ENCODE assay signal across 8 cellular contexts in the genomic region with DNA sequence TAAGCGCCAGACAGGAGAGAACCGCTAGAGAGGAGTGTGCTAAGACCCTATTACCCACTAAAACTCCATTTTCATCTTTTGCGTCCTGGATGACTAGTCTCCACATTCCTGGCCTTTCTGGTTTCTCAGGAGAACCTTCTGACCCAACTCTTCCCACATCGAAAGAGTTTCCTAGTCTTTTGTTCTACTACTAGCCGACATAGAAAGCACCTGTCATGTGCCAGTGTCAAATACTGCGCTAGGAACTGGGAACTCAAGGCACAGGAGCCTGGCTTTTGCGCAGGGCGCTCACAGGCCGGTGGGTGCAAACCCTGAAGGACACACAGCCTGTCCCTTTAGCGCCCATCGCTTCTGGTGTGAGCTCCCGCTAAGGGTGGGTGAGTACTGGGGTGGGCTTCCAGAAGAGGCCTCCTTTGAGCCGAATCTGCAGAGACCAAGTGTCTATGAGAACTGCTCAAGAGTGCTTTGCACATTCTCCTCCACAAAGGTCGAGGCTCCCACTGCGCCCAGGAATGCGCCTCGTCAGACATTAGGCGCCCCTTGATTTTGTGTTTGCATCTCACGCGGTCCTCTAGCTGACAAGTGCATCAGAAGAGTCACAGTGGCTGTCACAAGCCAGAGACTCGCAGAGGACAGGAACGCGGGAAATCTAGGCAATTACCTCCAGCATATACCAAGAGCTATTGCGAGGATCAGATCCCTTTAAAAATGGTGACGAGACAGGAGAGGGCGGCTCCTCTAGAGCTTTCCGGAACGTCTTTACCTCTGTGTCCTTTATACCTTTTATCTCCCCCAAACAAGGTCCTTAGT. TPM values are rescaled to one million over a fixed set of nuclear protein-coding genes. Genes with fewer than 3 reads are reported as not detected.
DNase-seq lines count a peak whose midpoint lies in the region; ATAC-seq and TF ChIP-seq lines count a peak whose summit lies in the region.

No MANE protein-coding gene starts in this region.

- DNase-seq in A673 (ENCODE audit: low spot score) = peak; percentile 54
- DNase-seq in RKO (ENCODE audit: low spot score) = peak; percentile 73
- DNase-seq in effector memory CD8-positive, alpha-beta T cell = no peak
- no peak for DNase-seq in osteoblast (ENCODE audit: insufficient read length, low spot score, missing footprints)
- no peak for DNase-seq in stimulated activated CD4-positive, alpha-beta T cell treated with anti-CD3 and anti-CD28 coated beads, Interleukin-4, amount 100 ng/mL, for 1 hour

- H3K27ac Mint-ChIP-seq in effector memory CD8-positive, alpha-beta T cell = peak overlapping the region in 1 of 2 donors; percentile 92

- H3K4me1 ChIP-seq in A673 (ENCODE audit: insufficient read depth, low read length, poor library complexity, severe bottlenecking) = peaks cover 29% of the 10 kb centered on the region
- peaks cover 46% of the 10 kb centered on the region for H3K4me1 ChIP-seq in osteoblast (ENCODE audit: insufficient read depth, low read length)

- in situ Hi-C loops in GM18951 (cut with MboI; ENCODE audit: low sequenced_read_pairs, unreplicated experiment) = no loop called here

- TF ChIP-seq CTCF in A673 (conservative IDR thresholded peaks at IDR 0.05; ENCODE audit: low read depth, low read length) (no peak), osteoblast (IDR thresholded peaks at IDR 0.05; ENCODE audit: extremely low read depth, low read depth, low read length) (no peak)

- H3K4me3 Mint-ChIP-seq in effector memory CD8-positive, alpha-beta T cell = peak overlapping the region; percentile 86 to 90

- peaks cover 36 to 53% of the 10 kb centered on the region in 2 donors for H3K27me3 Mint-ChIP-seq in effector memory CD8-positive, alpha-beta T cell

- CTCF ChIA-PET in A673 (lab: Charles Lee) = no interaction called here

- H3K36me3 ChIP-seq in A673 (ENCODE audit: insufficient read depth, low read length, poor library complexity, severe bottlenecking) (no peaks in the 10 kb centered on the region), osteoblast (ENCODE audit: insufficient read depth, low read length) (peaks cover 13% of the 10 kb centered on the region)

- no peaks in the 10 kb centered on the region for H3K9me3 Mint-ChIP-seq in effector memory CD8-positive, alpha-beta T cell

- H3K27me3 ChIP-seq in A673 (replicated peaks; ENCODE audit: insufficient read depth, low read depth, low read length, poor library complexity) (no peaks in the 10 kb centered on the region), osteoblast (ENCODE audit: insufficient read depth, low read length) (no peaks in the 10 kb centered on the region)

- H3K4me2 ChIP-seq in osteoblast (ENCODE audit: insufficient read depth, low read length) = peak overlapping the region; percentile 89

- H4K20me1 ChIP-seq in osteoblast (ENCODE audit: insufficient read depth, low read length) = peaks cover 20% of the 10 kb centered on the region

- H3K9me3 ChIP-seq in A673 (ENCODE audit: low read depth, low read length, poor library complexity, severe bottlenecking) (no peaks in the 10 kb centered on the region), osteoblast (ENCODE audit: low read depth, low read length) (no peaks in the 10 kb centered on the region)

- no peak for ATAC-seq in effector memory CD8-positive, alpha-beta T cell (replicated peaks)
- ATAC-seq in GM21723 (IDR thresholded peaks at IDR 0.05; ENCODE audit: unreplicated experiment) (no peak), HG02884 (IDR thresholded peaks at IDR 0.05; ENCODE audit: unreplicated experiment) (no peak)

- peaks cover 32 to 50% of the 10 kb centered on the region in 2 donors for H3K4me1 Mint-ChIP-seq in effector memory CD8-positive, alpha-beta T cell (ENCODE audit: low read depth in 2 of 2)

- peak overlapping the region; percentile 69 for H2AFZ ChIP-seq in osteoblast (ENCODE audit: low read length)

- POLR2A ChIA-PET in A673 (lab: Charles Lee; ENCODE audit: low non-redundant PET) = no interaction called here

- H3K4me3 ChIP-seq in A673 (ENCODE audit: low read depth, low read length, poor library complexity, severe bottlenecking) (peak overlapping the region; percentile 81), osteoblast (ENCODE audit: insufficient read depth, low read length) (peak overlapping the region; percentile 99)

- BruUV-seq in A673 (replicated peaks; lab: Mats Ljungman, UMichigan) = no TSS peak

- peak; percentile 30 for TF ChIP-seq POLR2A in GM18951 (IDR thresholded peaks at IDR 0.05; ENCODE audit: extremely low read depth, insufficient read depth, insufficient read length)

- H3K79me2 ChIP-seq in osteoblast (ENCODE audit: insufficient read depth, low read length) = peaks cover 51% of the 10 kb centered on the region

- intact Hi-C loops in A673 (cut with micrococcal nuclease; ENCODE audit: unreplicated experiment) = loop anchor here (5.0 kb wide), 1 partner anchor 117 kb away; no protein-coding TSS in a partner anchor

- H3K36me3 Mint-ChIP-seq in effector memory CD8-positive, alpha-beta T cell (ENCODE audit: insufficient read depth) = peaks cover 34% of the 10 kb centered on the region

- H3K27ac ChIP-seq in A673 (ENCODE audit: low read depth, low read length, poor library complexity, severe bottlenecking) = no peak overlapping the region
- H3K27ac ChIP-seq in osteoblast (ENCODE audit: low read depth, low read length) = no peak overlapping the region

RNA-seq across cellular contexts. Expression of gene PSMB3, which starts 2.0 kb away (rescaled TPM):
- total RNA-seq in A673 (2021) (217 and 232 TPM in 2 replicates), osteoblast (235 and 267 TPM in 2 replicates)

RNA-seq across cellular contexts. Expression of gene PCGF2, which starts 2.4 kb away (rescaled TPM):
- 34.4 and 42.0 TPM in 2 replicates for total RNA-seq in A673 (2021)
- 3.3 and 5.0 TPM in 2 replicates for total RNA-seq in osteoblast

RNA-seq across cellular contexts. Expression of gene CISD3, which starts 20.4 kb away (rescaled TPM):
- 6.6 and 8.5 TPM in 2 replicates for total RNA-seq in A673 (2021)
- total RNA-seq in osteoblast = 3.5 and 3.6 TPM in 2 replicates

RNA-seq across cellular contexts. Expression of gene MLLT6, which starts 45.4 kb away (rescaled TPM):
- total RNA-seq in A673 (2021) (41.4 and 59.5 TPM in 2 replicates), osteoblast (33.3 and 44.2 TPM in 2 replicates)

RNA-seq across cellular contexts. Expression of gene PIP4K2B, which starts 48.8 kb away (rescaled TPM):
- total RNA-seq in A673 (2021) (28.0 and 35.7 TPM in 2 replicates), osteoblast (48.1 and 65.4 TPM in 2 replicates)

Comparison
In these comparisons a context has a peak if more than half of its experiments do, and no peak if none do; other contexts are left out.
1. DNase-seq: peak in A673 (single experiment) and RKO (single experiment); none in effector memory CD8-positive, alpha-beta T cell (0 of 3), osteoblast (single experiment) and stimulated activated CD4-positive, alpha-beta T cell treated with anti-CD3 and anti-CD28 coated beads, Interleukin-4, amount 100 ng/mL, for 1 hour (single experiment).